In genomic region chr14:25945746-25946145, GRCh38 we compare ENCODE assay signal across 23 cellular contexts.
"Had no signal": no experiment of that assay in that cellular context is flagged by ENCODE, and none has a peak within 500 bp of the region (broad histone marks: within the 10 kb centered on the region; RNA-seq: fewer than 3 reads in every experiment).

No MANE protein-coding gene starts in this region.

- DNase-seq: cerebellar nuclear complex; colonic mucosa; cortex of kidney; effector CD8-positive, alpha-beta T cell; effector memory CD8-positive, alpha-beta T cell; endodermal cell; foreskin keratinocyte; heart left ventricle; hypothalamus; immature natural killer cell; islet precursor cell; kidney; kidney glomerular epithelial cell; left colon; left ventricle myocardium superior; mammary epithelial cell; mesendoderm; mucosa of descending colon had no signal

- H3K4me2 ChIP-seq: hepatocyte had no signal

- H3K9me3 ChIP-seq: colonic mucosa, esophagus muscularis mucosa, gastroesophageal sphincter, heart left ventricle, mucosa of descending colon had no signal

- ATAC-seq: effector memory CD8-positive, alpha-beta T cell; foreskin keratinocyte; gastroesophageal sphincter; heart left ventricle; left colon; left lobe of liver; left ventricle myocardium superior; mucosa of descending colon had no signal

- H3K4me3 ChIP-seq: colonic mucosa, esophagus muscularis mucosa, gastroesophageal sphincter, heart left ventricle, hepatocyte, lung, mucosa of descending colon had no signal

- H3K4me1 ChIP-seq: colonic mucosa, esophagus muscularis mucosa, foreskin keratinocyte, gastroesophageal sphincter, heart left ventricle had no signal

- H3K27me3 ChIP-seq: colonic mucosa, esophagus muscularis mucosa, foreskin keratinocyte, gastroesophageal sphincter, heart left ventricle, hepatocyte had no signal

- H3K79me2 ChIP-seq: hepatocyte had no signal

- H3K36me3 ChIP-seq: colonic mucosa, esophagus muscularis mucosa, gastroesophageal sphincter, heart left ventricle had no signal

- H2AFZ ChIP-seq: hepatocyte had no signal

- H3K27ac ChIP-seq: colonic mucosa, esophagus muscularis mucosa, foreskin keratinocyte, gastroesophageal sphincter, heart left ventricle, hepatocyte had no signal
